17 cellular contexts compared by ENCODE assay signal in the genomic region with DNA sequence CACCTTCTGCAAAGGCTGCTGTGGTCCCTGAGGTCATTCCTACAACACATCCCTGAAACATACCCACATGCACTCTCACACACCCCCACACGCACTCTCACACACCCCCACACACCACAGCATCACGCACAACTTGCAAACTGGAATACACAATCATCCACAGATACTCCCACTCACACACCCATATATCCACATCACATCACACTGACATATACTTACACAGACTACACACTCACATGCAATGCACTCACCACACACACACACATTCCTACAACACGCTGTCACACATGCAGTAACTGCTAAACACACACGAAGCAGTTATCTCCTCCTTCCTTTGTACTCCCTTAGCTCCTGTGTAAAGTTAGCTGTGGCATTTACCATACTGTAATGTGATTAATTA. TPM values are rescaled to one million over a fixed set of nuclear protein-coding genes. Genes with fewer than 3 reads are reported as not detected.
DNase-seq lines count a peak whose midpoint lies in the region; ATAC-seq and TF ChIP-seq lines count a peak whose summit lies in the region.
"Had no signal": no experiment of that assay in that cellular context is flagged by ENCODE, and none has a peak within 500 bp of the region (broad histone marks: within the 10 kb centered on the region; RNA-seq: fewer than 3 reads in every experiment).

No MANE protein-coding gene starts in this region.

- no peaks in the 10 kb centered on the region for H3K27me3 ChIP-seq in thoracic aorta (replicated peaks; ENCODE audit: insufficient read depth)

- peaks cover 6% of the 10 kb centered on the region for H3K9me3 ChIP-seq in mesodermal cell (ENCODE audit: control insufficient read depth, low read length)
- H3K9me3 ChIP-seq in thoracic aorta = no peaks in the 10 kb centered on the region

- H3K4me3 Mint-ChIP-seq in activated CD4-positive, alpha-beta T cell treated with anti-CD3 and anti-CD28 coated beads, Interleukin-2, amount 10 ng/mL, durations not matched to agents 7 days and 5 days = no peak overlapping the region
- H3K4me3 Mint-ChIP-seq: activated T-cell treated with anti-CD3 and anti-CD28 coated beads, Interleukin-2, amount 50 U/mL, for 72 hours had no signal

- H3K9me3 Mint-ChIP-seq in activated CD4-positive, alpha-beta T cell treated with anti-CD3 and anti-CD28 coated beads, Interleukin-2, amount 10 ng/mL, durations not matched to agents 7 days and 5 days = no peaks in the 10 kb centered on the region
- H3K9me3 Mint-ChIP-seq: activated T-cell treated with anti-CD3 and anti-CD28 coated beads, Interleukin-2, amount 50 U/mL, for 72 hours had no signal

- 87% methylated on average over 3 of the region's 4 CpGs; no CpG with 5 or more reads in 1 of the 2 experiments for WGBS in mesodermal cell (ENCODE audit: insufficient coverage in 2 of 2), 2 experiments

- H3K36me3 ChIP-seq in mesodermal cell (ENCODE audit: control insufficient read depth, insufficient read depth, low read length) = no peaks in the 10 kb centered on the region
- no peaks in the 10 kb centered on the region for H3K36me3 ChIP-seq in thoracic aorta

- H3K27me3 Mint-ChIP-seq in activated CD4-positive, alpha-beta T cell treated with anti-CD3 and anti-CD28 coated beads, Interleukin-2, amount 10 ng/mL, durations not matched to agents 7 days and 5 days = peaks cover 13% of the 10 kb centered on the region

- H3K36me3 Mint-ChIP-seq in activated CD4-positive, alpha-beta T cell treated with anti-CD3 and anti-CD28 coated beads, Interleukin-2, amount 10 ng/mL, durations not matched to agents 7 days and 5 days (ENCODE audit: low read depth) = no peaks in the 10 kb centered on the region

- CTCF ChIA-PET in activated CD4-positive, alpha-beta T cell treated with anti-CD3 and anti-CD28 coated beads, Interleukin-2, amount 10 ng/mL, durations not matched to agents 7 days and 5 days (lab: Charles Lee) = no interaction called here

- H3K4me3 ChIP-seq in epithelial cell of esophagus (ENCODE audit: low read length) (no peak overlapping the region), mesodermal cell (ENCODE audit: extremely low read depth, insufficient read depth, low read length, poor library complexity, severe bottlenecking) (no peak overlapping the region), thoracic aorta (no peak overlapping the region)

- peaks cover 20% of the 10 kb centered on the region for H3K4me1 ChIP-seq in mesodermal cell (ENCODE audit: control insufficient read depth, insufficient read depth, low read length, poor library complexity, severe bottlenecking)
- peaks cover 22 to 26% of the 10 kb centered on the region in 2 donors for H3K4me1 ChIP-seq in thoracic aorta (ENCODE audit: control insufficient read depth in 1 of 2, low read depth in 2 of 2)

- no peaks in the 10 kb centered on the region for H3K4me1 Mint-ChIP-seq in activated CD4-positive, alpha-beta T cell treated with anti-CD3 and anti-CD28 coated beads, Interleukin-2, amount 10 ng/mL, durations not matched to agents 7 days and 5 days

- peak; percentile 46 for DNase-seq in SW480 (ENCODE audit: low spot score)
- peak; percentile 6 for DNase-seq in epithelial cell of esophagus (ENCODE audit: low read depth)
- no peak for DNase-seq in thoracic aorta (ENCODE audit: low spot score)
- no peak for DNase-seq in Ammon's horn (ENCODE audit: low spot score)
- no peak for DNase-seq in NCI-H2171 (lab: John Stamatoyannopoulos, UW)
- no peak for DNase-seq in activated CD4-positive, alpha-beta T cell treated with anti-CD3 and anti-CD28 coated beads, Interleukin-2, amount 10 ng/mL, durations not matched to agents 7 days and 5 days
- DNase-seq: activated CD4-positive, alpha-beta T cell treated with anti-CD3 and anti-CD28 coated beads, Interleukin-2, amount 50 U/mL, for 4 hours; activated T-cell treated with anti-CD3 and anti-CD28 coated beads, Interleukin-2, amount 50 U/mL, for 72 hours; C1 segment of cervical spinal cord; dermis blood vessel endothelial cell; DMS79; NCI-H1436 treated with DMSO at 0.1 percent for 48 hours; NCI-H446 treated with DMSO at 0.1 percent for 48 hours; T1000 had no signal

- POLR2A ChIA-PET in activated CD4-positive, alpha-beta T cell treated with anti-CD3 and anti-CD28 coated beads, Interleukin-2, amount 10 ng/mL, durations not matched to agents 7 days and 5 days (lab: Charles Lee) = no interaction called here

- no peak overlapping the region for H3K27ac Mint-ChIP-seq in activated CD4-positive, alpha-beta T cell treated with anti-CD3 and anti-CD28 coated beads, Interleukin-2, amount 10 ng/mL, durations not matched to agents 7 days and 5 days
- H3K27ac Mint-ChIP-seq: activated T-cell treated with anti-CD3 and anti-CD28 coated beads, Interleukin-2, amount 50 U/mL, for 72 hours had no signal

- H3K27ac ChIP-seq in mesodermal cell (ENCODE audit: low read depth, low read length, severe bottlenecking) = peak overlapping the region; percentile 76
- peak overlapping the region; percentile 79 to 95 for H3K27ac ChIP-seq in thoracic aorta
- H3K27ac ChIP-seq: KMS-11 had no signal

- no peak for ATAC-seq in thoracic aorta (ENCODE audit: insufficient number of reproducible peaks, low FRiP score, low read depth)
- ATAC-seq in HG02885 (IDR thresholded peaks at IDR 0.05; ENCODE audit: poor library complexity, unreplicated experiment) = no peak
- ATAC-seq: activated T-cell treated with anti-CD3 and anti-CD28 coated beads, Interleukin-2, amount 50 U/mL, for 72 hours had no signal

- no peak for TF ChIP-seq CTCF in epithelial cell of esophagus (IDR thresholded peaks at IDR 0.05; ENCODE audit: insufficient read depth, low read depth, low read length, missing control alignments)
- no peak for TF ChIP-seq CTCF in thoracic aorta (IDR thresholded peaks at IDR 0.05)

RNA-seq across cellular contexts. Expression of a gene that starts 57.1 kb away (rescaled TPM):
- 90.7 TPM for polyA plus RNA-seq in mesodermal cell (2013, experiment 1 of 2)
- polyA plus RNA-seq in mesodermal cell (2013, experiment 2 of 2) = 89.6 TPM
- 100 to 1,000 TPM in 1 of 2 donors, 10 to 100 TPM in 1; 75.8 to 225 TPM for total RNA-seq in thoracic aorta
- not detected for total RNA-seq in activated CD4-positive, alpha-beta T cell treated with anti-CD3 and anti-CD28 coated beads, Interleukin-2, amount 10 ng/mL, durations not matched to agents 7 days and 5 days
- total RNA-seq: activated T-cell treated with anti-CD3 and anti-CD28 coated beads, Interleukin-2, amount 50 U/mL, for 72 hours had no signal

Comparison
In these comparisons a context has a peak if more than half of its experiments do, and no peak if none do; other contexts are left out.
1. DNase-seq: peak in SW480 (single experiment) and epithelial cell of esophagus (single experiment); none in thoracic aorta (single experiment), Ammon's horn (single experiment), NCI-H2171 (single experiment) and activated CD4-positive, alpha-beta T cell treated with anti-CD3 and anti-CD28 coated beads, Interleukin-2, amount 10 ng/mL, durations not matched to agents 7 days and 5 days (single experiment).
2. RNA of a gene that starts 57.1 kb away (total RNA-seq): 75.8 to 225 TPM in thoracic aorta; not detected in activated CD4-positive, alpha-beta T cell treated with anti-CD3 and anti-CD28 coated beads, Interleukin-2, amount 10 ng/mL, durations not matched to agents 7 days and 5 days; every median in the first group is over 10 times any median in the second.